ENCODE assay signal across 9 cellular contexts in genomic region chr17:58513391-58513912, GRCh38. TPM values are rescaled to one million over a fixed set of nuclear protein-coding genes. Genes with fewer than 3 reads are reported as not detected.
DNase-seq lines count a peak whose midpoint lies in the region; ATAC-seq and TF ChIP-seq lines count a peak whose summit lies in the region.
"Had no signal": no experiment of that assay in that cellular context is flagged by ENCODE, and none has a peak within 500 bp of the region (broad histone marks: within the 10 kb centered on the region; RNA-seq: fewer than 3 reads in every experiment).

No MANE protein-coding gene starts in this region.

- peak; percentile 57 for DNase-seq in NCI-H2227 (lab: John Stamatoyannopoulos, UW; ENCODE audit: unreplicated experiment)
- no peak for DNase-seq in NCI-H2227 treated with DMSO at 0.1 percent for 48 hours (lab: John Stamatoyannopoulos, UW)
- peak; percentile 51 for DNase-seq in WERI-Rb-1
- no peak for DNase-seq in fibroblast of the aortic adventitia (ENCODE audit: low read depth)
- DNase-seq in stimulated activated CD4-positive, alpha-beta T cell treated with anti-CD3 and anti-CD28 coated beads, Interleukin-4, amount 100 ng/mL, for 1 hour = peak; percentile 46
- DNase-seq in DMS79 treated with DMSO at 0.1 percent for 48 hours (lab: John Stamatoyannopoulos, UW) = no peak
- no peak for DNase-seq in epidermal melanocyte (ENCODE audit: insufficient read length, low spot score)

- H3K27me3 ChIP-seq in WERI-Rb-1 (ENCODE audit: insufficient read depth, low read depth, severe bottlenecking) = no peaks in the 10 kb centered on the region
- H3K27me3 ChIP-seq: adrenal gland had no signal

- no peak for ATAC-seq in HG02884 (IDR thresholded peaks at IDR 0.05; ENCODE audit: unreplicated experiment)

- H3K27ac ChIP-seq in WERI-Rb-1 = peak overlapping the region; percentile 85

- H3K9me3 ChIP-seq in WERI-Rb-1 (ENCODE audit: severe bottlenecking) = no peaks in the 10 kb centered on the region
- H3K9me3 ChIP-seq: adrenal gland had no signal

- H3K4me3 ChIP-seq in WERI-Rb-1 (ENCODE audit: low read depth, low read length) (peak overlapping the region; percentile 80), fibroblast of the aortic adventitia (ENCODE audit: low read depth, low read length) (peak overlapping the region; percentile 81)

- TF ChIP-seq CTCF in WERI-Rb-1 (IDR thresholded peaks at IDR 0.05; ENCODE audit: low read depth, low read length) = peak; percentile 16; the same call in 1 of the 2 replicates
- no peak for TF ChIP-seq CTCF in fibroblast of the aortic adventitia (IDR thresholded peaks at IDR 0.05; ENCODE audit: insufficient read depth, low read length)

- peaks cover 51% of the 10 kb centered on the region for H3K36me3 ChIP-seq in WERI-Rb-1

RNA-seq across cellular contexts. Expression of gene MTMR4, which starts 1.0 kb away (rescaled TPM):
- 33.3 and 49.8 TPM in 2 replicates for total RNA-seq in fibroblast of the aortic adventitia (ENCODE audit: low replicate concordance)

RNA-seq across cellular contexts. Expression of gene HSF5, which starts 25.2 kb away (rescaled TPM):
- 0.16 TPM in 1 of 2 replicates, not detected in the other for total RNA-seq in fibroblast of the aortic adventitia (ENCODE audit: low replicate concordance)
- total RNA-seq: adrenal gland had no signal

Comparison
In these comparisons a context has a peak if more than half of its experiments do, and no peak if none do; other contexts are left out.
1. DNase-seq: peak in NCI-H2227 (single experiment), WERI-Rb-1 (single experiment) and stimulated activated CD4-positive, alpha-beta T cell treated with anti-CD3 and anti-CD28 coated beads, Interleukin-4, amount 100 ng/mL, for 1 hour (single experiment); none in NCI-H2227 treated with DMSO at 0.1 percent for 48 hours (single experiment), fibroblast of the aortic adventitia (single experiment), DMS79 treated with DMSO at 0.1 percent for 48 hours (single experiment) and epidermal melanocyte (single experiment).